In genomic region chr6:142918339-142919042, GRCh38 we compare ENCODE assay signal across 13 cellular contexts. TPM values are rescaled to one million over a fixed set of nuclear protein-coding genes. Genes with fewer than 3 reads are reported as not detected.
DNase-seq lines count a peak whose midpoint lies in the region; ATAC-seq lines count a peak whose summit lies in the region.
"Had no signal": no experiment of that assay in that cellular context is flagged by ENCODE, and none has a peak within 500 bp of the region (broad histone marks: within the 10 kb centered on the region; RNA-seq: fewer than 3 reads in every experiment).

No MANE protein-coding gene starts in this region.

- H3K4me1 Mint-ChIP-seq in T-helper 17 cell, result peaks cover 49% of the 10 kb centered on the region
- peaks cover 59% of the 10 kb centered on the region for H3K4me1 Mint-ChIP-seq in stimulated activated effector memory CD8-positive, alpha-beta T cell treated with anti-CD3 and anti-CD28 coated beads, Interleukin-12 subunit alpha, Interleukin-12 subunit beta, amount 100 ng/mL, for 72 hours

- no peaks in the 10 kb centered on the region for H3K9me3 ChIP-seq in T-helper 17 cell (ENCODE audit: control insufficient read depth, low read length, poor library complexity, severe bottlenecking)
- H3K9me3 ChIP-seq: ovary, tibial artery had no signal

- peak overlapping the region; percentile 63 for H3K4me3 Mint-ChIP-seq in T-helper 17 cell
- H3K4me3 Mint-ChIP-seq in stimulated activated effector memory CD8-positive, alpha-beta T cell treated with anti-CD3 and anti-CD28 coated beads, Interleukin-12 subunit alpha, Interleukin-12 subunit beta, amount 100 ng/mL, for 72 hours, result peak overlapping the region; percentile 7

- peaks cover 0 to 31% of the 10 kb centered on the region in 2 donors for H3K36me3 Mint-ChIP-seq in activated naive CD4-positive, alpha-beta T cell treated with anti-CD3 and anti-CD28 coated beads, Interleukin-2, amount 50 U/mL, for 72 hours
- peaks cover 9% of the 10 kb centered on the region for H3K36me3 Mint-ChIP-seq in T-helper 17 cell (ENCODE audit: low read depth)
- peaks cover 52% of the 10 kb centered on the region for H3K36me3 Mint-ChIP-seq in stimulated activated effector memory CD8-positive, alpha-beta T cell treated with anti-CD3 and anti-CD28 coated beads, Interleukin-12 subunit alpha, Interleukin-12 subunit beta, amount 100 ng/mL, for 72 hours

- intact Hi-C loops in left ventricle myocardium superior (cut with micrococcal nuclease), result no loop called here

- H3K9me3 Mint-ChIP-seq in activated naive CD4-positive, alpha-beta T cell treated with anti-CD3 and anti-CD28 coated beads, Interleukin-2, amount 50 U/mL, for 72 hours, result no peaks in the 10 kb centered on the region
- H3K9me3 Mint-ChIP-seq in stimulated activated effector memory CD8-positive, alpha-beta T cell treated with anti-CD3 and anti-CD28 coated beads, Interleukin-12 subunit alpha, Interleukin-12 subunit beta, amount 100 ng/mL, for 72 hours, result no peaks in the 10 kb centered on the region

- peak overlapping the region; percentile 38 to 73 for H3K27ac Mint-ChIP-seq in activated naive CD4-positive, alpha-beta T cell treated with anti-CD3 and anti-CD28 coated beads, Interleukin-2, amount 50 U/mL, for 72 hours
- peak overlapping the region; percentile 95 for H3K27ac Mint-ChIP-seq in T-helper 17 cell
- H3K27ac Mint-ChIP-seq in stimulated activated effector memory CD8-positive, alpha-beta T cell treated with anti-CD3 and anti-CD28 coated beads, Interleukin-12 subunit alpha, Interleukin-12 subunit beta, amount 100 ng/mL, for 72 hours, result peak overlapping the region; percentile 23

- H3K27me3 Mint-ChIP-seq in T-helper 17 cell, result no peaks in the 10 kb centered on the region

- DNase-seq in activated naive CD4-positive, alpha-beta T cell treated with anti-CD3 and anti-CD28 coated beads, Interleukin-2, amount 50 U/mL, for 72 hours (ENCODE audit: low spot score in 2 of 2), result no peak
- DNase-seq in activated naive CD4-positive, alpha-beta T cell treated with anti-CD3 and anti-CD28 coated beads, Interleukin-2, amount 50 U/mL, for 16 hours, result no peak
- no peak for DNase-seq in T-helper 17 cell
- no peak for DNase-seq in left ventricle myocardium superior
- DNase-seq in stimulated activated effector memory CD8-positive, alpha-beta T cell treated with anti-CD3 and anti-CD28 coated beads, Interleukin-12 subunit alpha, Interleukin-12 subunit beta, amount 100 ng/mL, for 72 hours (ENCODE audit: low spot score in 2 of 2), result no peak
- DNase-seq in OCI-M2 (lab: John Stamatoyannopoulos, UW; ENCODE audit: unreplicated experiment), result no peak
- DNase-seq: activated CD8-positive, alpha-beta memory T cell treated with anti-CD3 and anti-CD28 coated beads, Interleukin-2, amount 50 U/mL, for 48 hours; aorta; NCI-H1048; ovary; tibial artery had no signal

- ATAC-seq in activated naive CD4-positive, alpha-beta T cell treated with anti-CD3 and anti-CD28 coated beads, Interleukin-2, amount 50 U/mL, for 72 hours, result no peak
- ATAC-seq in T-helper 17 cell, result no peak
- peak; percentile 57 for ATAC-seq in left ventricle myocardium superior
- ATAC-seq in stimulated activated effector memory CD8-positive, alpha-beta T cell treated with anti-CD3 and anti-CD28 coated beads, Interleukin-12 subunit alpha, Interleukin-12 subunit beta, amount 100 ng/mL, for 72 hours, result no peak
- ATAC-seq in HG03045 (IDR thresholded peaks at IDR 0.05; ENCODE audit: unreplicated experiment), result no peak
- no peak for ATAC-seq in GM19463 (IDR thresholded peaks at IDR 0.05; ENCODE audit: unreplicated experiment)

RNA-seq across cellular contexts. Expression of gene HIVEP2, which starts 26.5 kb away (rescaled TPM):
- total RNA-seq in activated naive CD4-positive, alpha-beta T cell treated with anti-CD3 and anti-CD28 coated beads, Interleukin-2, amount 50 U/mL, for 72 hours, result 10 to 100 TPM; 23.8 to 33.1 TPM
- total RNA-seq in T-helper 17 cell (10 to 100 TPM; 73.6 to 78.6 TPM), left ventricle myocardium superior (14.4 TPM)

Comparison
In these comparisons a context has a peak if more than half of its experiments do, and no peak if none do; other contexts are left out.
1. H3K27ac Mint-ChIP-seq: peak in every context shown above with its lines; median percentile 95 in T-helper 17 cell; 56 in activated naive CD4-positive, alpha-beta T cell treated with anti-CD3 and anti-CD28 coated beads, Interleukin-2, amount 50 U/mL, for 72 hours; 23 in stimulated activated effector memory CD8-positive, alpha-beta T cell treated with anti-CD3 and anti-CD28 coated beads, Interleukin-12 subunit alpha, Interleukin-12 subunit beta, amount 100 ng/mL, for 72 hours.